In the genomic region with DNA sequence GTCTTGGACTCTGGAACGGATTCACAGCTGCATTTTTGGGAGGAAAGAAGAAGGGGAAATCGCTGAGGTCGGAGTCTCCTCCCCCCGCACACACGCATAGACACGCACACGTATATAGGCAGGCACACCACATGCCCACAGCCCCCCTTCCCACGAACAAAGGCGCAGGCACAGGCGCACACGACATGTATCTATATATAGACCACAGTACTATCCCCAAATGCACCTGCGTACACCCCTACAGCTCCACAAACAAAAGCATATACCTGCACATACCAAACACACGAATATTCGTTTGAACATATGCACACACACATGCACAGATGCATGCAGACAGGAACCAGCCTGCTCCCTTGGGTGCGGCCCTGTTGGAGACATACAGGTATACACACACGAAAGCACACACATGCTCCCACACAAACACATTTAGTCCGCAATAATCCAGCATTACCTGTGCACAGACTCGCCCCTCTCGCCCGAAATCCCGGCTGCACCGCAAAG, we compare ENCODE assay signal across 14 cellular contexts. TPM values are rescaled to one million over a fixed set of nuclear protein-coding genes. Genes with fewer than 3 reads are reported as not detected.
DNase-seq lines count a peak whose midpoint lies in the region; TF ChIP-seq lines count a peak whose summit lies in the region.
"Had no signal": no experiment of that assay in that cellular context is flagged by ENCODE, and none has a peak within 500 bp of the region (broad histone marks: within the 10 kb centered on the region; RNA-seq: fewer than 3 reads in every experiment).

No MANE protein-coding gene starts in this region.

- H3K36me3 Mint-ChIP-seq in glutamatergic neuron (ENCODE audit: unreplicated experiment) = no peaks in the 10 kb centered on the region
- H3K36me3 Mint-ChIP-seq in type B pancreatic cell = peaks cover 4% of the 10 kb centered on the region

- TF ChIP-seq CTCF in glutamatergic neuron (IDR thresholded peaks at IDR 0.05; ENCODE audit: partially characterized antibody, unreplicated experiment) (no peak), type B pancreatic cell (conservative IDR thresholded peaks at IDR 0.05) (no peak), hepatocyte (IDR thresholded peaks at IDR 0.05; ENCODE audit: poor library complexity) (no peak)

- peaks cover 63% of the 10 kb centered on the region for H3K27me3 Mint-ChIP-seq in glutamatergic neuron (ENCODE audit: unreplicated experiment)
- peaks cover 96% of the 10 kb centered on the region for H3K27me3 Mint-ChIP-seq in type B pancreatic cell

- H3K27ac Mint-ChIP-seq in glutamatergic neuron (ENCODE audit: unreplicated experiment) (no peak overlapping the region), type B pancreatic cell (peak overlapping the region; percentile 43)

- H3K4me1 Mint-ChIP-seq in glutamatergic neuron (ENCODE audit: low read depth, unreplicated experiment) (peaks cover 28% of the 10 kb centered on the region), type B pancreatic cell (ENCODE audit: unreplicated experiment) (peaks cover 41% of the 10 kb centered on the region)

- no peak overlapping the region for H2AFZ ChIP-seq in hepatocyte

- no peaks in the 10 kb centered on the region for H3K9me3 ChIP-seq in hepatocyte (ENCODE audit: low read depth)
- H3K9me3 ChIP-seq: mucosa of descending colon had no signal

- no peaks in the 10 kb centered on the region for H4K20me1 ChIP-seq in hepatocyte (ENCODE audit: insufficient read depth, poor library complexity, severe bottlenecking)

- H3K4me2 ChIP-seq in hepatocyte = no peak overlapping the region

- H3K27ac ChIP-seq in hepatocyte = no peak overlapping the region
- H3K27ac ChIP-seq: C4-2B, WERI-Rb-1 had no signal

- peak overlapping the region; percentile 69 for H3K4me3 Mint-ChIP-seq in glutamatergic neuron (ENCODE audit: unreplicated experiment)
- peak overlapping the region; percentile 80 for H3K4me3 Mint-ChIP-seq in type B pancreatic cell

- H3K36me3 ChIP-seq in hepatocyte (replicated peaks; ENCODE audit: insufficient read depth, low read depth) = no peaks in the 10 kb centered on the region
- H3K36me3 ChIP-seq: WERI-Rb-1 had no signal

- H3K9me3 Mint-ChIP-seq in glutamatergic neuron (ENCODE audit: unreplicated experiment) (peaks cover 25% of the 10 kb centered on the region), type B pancreatic cell (no peaks in the 10 kb centered on the region)

- H3K4me1 ChIP-seq in hepatocyte (ENCODE audit: insufficient read depth) = no peaks in the 10 kb centered on the region

- peak; percentile 2 for DNase-seq in stimulated activated CD4-positive, alpha-beta T cell treated with anti-CD3 and anti-CD28 coated beads, Interleukin-4, amount 100 ng/mL, for 1 hour
- DNase-seq in stimulated activated CD4-positive, alpha-beta T cell treated with anti-CD3 and anti-CD28 coated beads, Interleukin-2, amount 100 ng/mL, for 48 hours = no peak
- DNase-seq in NCI-H1436 treated with DMSO at 0.1 percent for 48 hours (lab: John Stamatoyannopoulos, UW) (peak; percentile 41), glutamatergic neuron (no peak), type B pancreatic cell (ENCODE audit: extremely low spot score, unreplicated experiment) (no peak), NCI-H146 treated with DMSO at 0.1 percent for 48 hours (lab: John Stamatoyannopoulos, UW; ENCODE audit: unreplicated experiment) (no peak), AML-193 (lab: John Stamatoyannopoulos, UW) (no peak), hepatocyte (ENCODE audit: low spot score) (no peak)
- DNase-seq: activated gamma-delta T cell treated with Interleukin-2 at 50 U/mL for 16 hours, SHP77 treated with DMSO at 0.1 percent for 48 hours had no signal

- H3K79me2 ChIP-seq in hepatocyte = no peaks in the 10 kb centered on the region

- 13% methylated on average over 22 of the region's 22 CpGs for WGBS in hepatocyte (ENCODE audit: low lambda C conversion rate, missing lambda C conversion rate)

- H3K9me2 ChIP-seq in hepatocyte (replicated peaks; ENCODE audit: insufficient read depth) = no peaks in the 10 kb centered on the region

- H3K4me3 ChIP-seq in hepatocyte = no peak overlapping the region
- H3K4me3 ChIP-seq: mucosa of descending colon had no signal

- peaks cover 99% of the 10 kb centered on the region for H3K27me3 ChIP-seq in hepatocyte

RNA-seq across cellular contexts. Expression of a gene that starts 1.2 kb away (rescaled TPM):
- total RNA-seq in glutamatergic neuron (ENCODE audit: unreplicated experiment) (0.59 TPM), type B pancreatic cell (ENCODE audit: low replicate concordance) (not detected in 2 replicates), hepatocyte (not detected in 2 replicates)
- not detected in 2 replicates for polyA plus RNA-seq in hepatocyte
- total RNA-seq: fibroblast of lung had no signal
- polyA plus RNA-seq: fibroblast of lung had no signal

RNA-seq across cellular contexts. Expression of a gene that starts 22.8 kb away (rescaled TPM):
- total RNA-seq in glutamatergic neuron (ENCODE audit: unreplicated experiment) = 10.1 TPM
- 5.7 and 9.1 TPM in 2 replicates for total RNA-seq in type B pancreatic cell (ENCODE audit: low replicate concordance)
- 5.4 and 8.5 TPM in 2 replicates for total RNA-seq in hepatocyte
- 8.1 and 10.1 TPM in 2 replicates for polyA plus RNA-seq in hepatocyte

Comparison
In these comparisons a context has a peak if more than half of its experiments do, and no peak if none do; other contexts are left out.
1. DNase-seq: peak in stimulated activated CD4-positive, alpha-beta T cell treated with anti-CD3 and anti-CD28 coated beads, Interleukin-4, amount 100 ng/mL, for 1 hour (single experiment) and NCI-H1436 treated with DMSO at 0.1 percent for 48 hours (single experiment); none in stimulated activated CD4-positive, alpha-beta T cell treated with anti-CD3 and anti-CD28 coated beads, Interleukin-2, amount 100 ng/mL, for 48 hours (0 of 2), glutamatergic neuron (single experiment), type B pancreatic cell (single experiment), NCI-H146 treated with DMSO at 0.1 percent for 48 hours (single experiment), AML-193 (0 of 2) and hepatocyte (single experiment).